In the genomic region with DNA sequence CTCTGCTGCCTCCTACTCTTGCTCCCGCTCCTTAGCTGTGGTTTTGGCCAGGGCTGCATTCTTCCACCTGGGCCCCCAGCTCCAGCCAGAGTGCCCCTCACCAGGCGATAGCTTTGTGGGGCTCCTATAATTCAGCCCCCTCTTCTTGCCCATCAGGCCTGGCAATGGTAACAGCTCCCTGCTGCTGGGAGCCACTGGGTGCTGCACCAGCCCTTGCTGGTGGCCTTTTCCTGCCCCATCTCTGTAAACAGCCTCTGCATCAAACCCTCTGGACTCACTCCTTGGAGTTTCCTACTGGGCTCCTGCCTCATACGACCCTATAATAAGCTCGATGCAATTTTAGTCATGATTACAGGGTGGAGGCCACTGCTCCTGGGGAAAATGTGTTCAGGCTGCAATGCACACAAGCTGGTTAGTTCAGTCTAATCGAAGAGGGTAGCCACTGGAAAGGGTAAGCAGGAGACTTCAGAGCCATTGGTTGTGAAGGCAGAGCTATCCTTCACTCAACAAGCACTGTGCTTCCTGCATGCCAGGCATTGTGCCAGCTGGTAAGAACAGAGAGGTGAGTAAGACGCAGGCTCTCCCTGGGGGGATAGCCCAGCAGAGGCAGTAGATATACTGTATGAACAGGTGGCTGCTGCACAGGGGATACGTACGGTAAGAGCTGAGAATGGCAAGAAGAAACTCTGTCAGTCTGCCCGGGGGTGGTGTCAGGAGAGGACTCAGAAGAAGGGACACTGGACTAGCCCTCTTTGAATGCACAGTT, we compare ENCODE assay signal across 12 cellular contexts. TPM values are rescaled to one million over a fixed set of nuclear protein-coding genes. Genes with fewer than 3 reads are reported as not detected.
DNase-seq lines count a peak whose midpoint lies in the region; ATAC-seq and TF ChIP-seq lines count a peak whose summit lies in the region.
"Had no signal": no experiment of that assay in that cellular context is flagged by ENCODE, and none has a peak within 500 bp of the region (broad histone marks: within the 10 kb centered on the region; RNA-seq: fewer than 3 reads in every experiment).

No MANE protein-coding gene starts in this region.

- WGBS in stomach, 5 donors = 75 to 87% (median 83%) methylated on average over 9 of the region's 9 CpGs
- WGBS in gastroesophageal sphincter (ENCODE audit: low coverage in 1 of 2), 2 donors = 97 to 100% methylated on average over 1 to 3 of the region's 9 CpGs

- TF ChIP-seq EP300 in stomach (IDR thresholded peaks at IDR 0.05) (no peak), gastroesophageal sphincter (IDR thresholded peaks at IDR 0.05) (no peak)

- CTCF ChIA-PET in RWPE1 (lab: Yijun Ruan, JAX) = no interaction called here
- CTCF ChIA-PET in activated CD4-positive, alpha-beta memory T cell treated with anti-CD3 and anti-CD28 coated beads for 36 hours (lab: Charles Lee) = no interaction called here

- H3K36me3 ChIP-seq in stomach (no peaks in the 10 kb centered on the region), gastroesophageal sphincter (no peaks in the 10 kb centered on the region)

- H3K4me3 ChIP-seq in fibroblast of pulmonary artery (replicated peaks; ENCODE audit: low read depth, low read length) = no peak overlapping the region
- H3K4me3 ChIP-seq in stomach = no peak overlapping the region
- H3K4me3 ChIP-seq in gastroesophageal sphincter = no peak overlapping the region

- H3K4me1 ChIP-seq in stomach (peaks cover 10 to 23% (median 19%) of the 10 kb centered on the region in 4 donors), gastroesophageal sphincter (peaks cover 0 to 27% (median 10%) of the 10 kb centered on the region in 3 donors)

- H3K4me1 Mint-ChIP-seq in activated CD4-positive, alpha-beta memory T cell treated with anti-CD3 and anti-CD28 coated beads for 36 hours (ENCODE audit: low read depth) = peaks cover 3% of the 10 kb centered on the region

- DNase-seq in HT-29 (ENCODE audit: low spot score) (peak; percentile 64), RWPE1 (ENCODE audit: low spot score) (peak; percentile 64), fibroblast of pulmonary artery (ENCODE audit: low read depth) (peak; percentile 31), stomach (peak; percentile 65), kidney glomerular epithelial cell (lab: John Stamatoyannopoulos, UW) (no peak)
- DNase-seq in activated CD4-positive, alpha-beta memory T cell treated with anti-CD3 and anti-CD28 coated beads for 36 hours = no peak
- DNase-seq: activated naive CD4-positive, alpha-beta T cell treated with anti-CD3 and anti-CD28 coated beads, Interleukin-2, amount 50 U/mL, for 16 hours; effector memory CD8-positive, alpha-beta T cell; posterior cingulate gyrus; Right ventricle myocardium superior had no signal

- H3K27ac Mint-ChIP-seq in activated CD4-positive, alpha-beta memory T cell treated with anti-CD3 and anti-CD28 coated beads for 36 hours = no peak overlapping the region
- H3K27ac Mint-ChIP-seq: effector memory CD8-positive, alpha-beta T cell had no signal

- ATAC-seq in GM19463 (IDR thresholded peaks at IDR 0.05; ENCODE audit: unreplicated experiment) (no peak), gastroesophageal sphincter (no peak)
- ATAC-seq: effector memory CD8-positive, alpha-beta T cell had no signal

- no peak for TF ChIP-seq POLR2A in stomach (IDR thresholded peaks at IDR 0.05)
- no peak for TF ChIP-seq POLR2A in gastroesophageal sphincter (IDR thresholded peaks at IDR 0.05)

- H3K36me3 Mint-ChIP-seq in activated CD4-positive, alpha-beta memory T cell treated with anti-CD3 and anti-CD28 coated beads for 36 hours = no peaks in the 10 kb centered on the region

- H3K4me3 Mint-ChIP-seq in activated CD4-positive, alpha-beta memory T cell treated with anti-CD3 and anti-CD28 coated beads for 36 hours = no peak overlapping the region
- H3K4me3 Mint-ChIP-seq: effector memory CD8-positive, alpha-beta T cell had no signal

- H3K27me3 ChIP-seq in stomach (no peaks in the 10 kb centered on the region), gastroesophageal sphincter (peaks cover 14% of the 10 kb centered on the region)

- H3K27ac ChIP-seq in RWPE1 (peak overlapping the region; percentile 3; the same call in 1 of the 2 replicates), stomach (no peak overlapping the region), gastroesophageal sphincter (peak overlapping the region in 1 of 4 donors; percentile 34)

- peaks cover 22% of the 10 kb centered on the region for H3K27me3 Mint-ChIP-seq in activated CD4-positive, alpha-beta memory T cell treated with anti-CD3 and anti-CD28 coated beads for 36 hours

- intact Hi-C loops in stomach (cut with DNase I; ENCODE audit: low total_unique reads) = no loop called here
- intact Hi-C loops in activated CD4-positive, alpha-beta memory T cell treated with anti-CD3 and anti-CD28 coated beads for 36 hours (cut with micrococcal nuclease) = no loop called here

- H3K9me3 Mint-ChIP-seq in activated CD4-positive, alpha-beta memory T cell treated with anti-CD3 and anti-CD28 coated beads for 36 hours = peaks cover 3% of the 10 kb centered on the region

- H3K9me3 ChIP-seq in stomach = no peaks in the 10 kb centered on the region
- H3K9me3 ChIP-seq in gastroesophageal sphincter = peaks cover 0 to 14% (median 0%) of the 10 kb centered on the region in 3 donors

- TF ChIP-seq CTCF in RWPE1 (conservative IDR thresholded peaks at IDR 0.05; ENCODE audit: low read depth) (no peak), fibroblast of pulmonary artery (IDR thresholded peaks at IDR 0.05; ENCODE audit: low read length, missing control alignments) (no peak), stomach (IDR thresholded peaks at IDR 0.05) (no peak), gastroesophageal sphincter (IDR thresholded peaks at IDR 0.05) (no peak)

- POLR2A ChIA-PET in RWPE1 (lab: Yijun Ruan, JAX; ENCODE audit: low non-redundant PET) = no interaction called here
- POLR2A ChIA-PET in activated CD4-positive, alpha-beta memory T cell treated with anti-CD3 and anti-CD28 coated beads for 36 hours (lab: Charles Lee) = no interaction called here

RNA-seq across cellular contexts. Expression of a gene that starts 24.7 kb away (rescaled TPM):
- total RNA-seq in HT-29 (2014; rRNA removed; shearing (Covaris generic)) = 4.4 and 5.3 TPM in 2 replicates
- 10 to 100 TPM; 12.8 to 42.9 (median 30.1) TPM for total RNA-seq in stomach
- 1 to 10 TPM; 5.3 to 8.7 (median 6.2) TPM for polyA plus RNA-seq in stomach
- under 1 TPM; 0.92 to 0.97 TPM for total RNA-seq in activated CD4-positive, alpha-beta memory T cell treated with anti-CD3 and anti-CD28 coated beads for 36 hours
- 1 to 10 TPM; 3.8 to 10.0 (median 5.3) TPM for total RNA-seq in gastroesophageal sphincter

Comparison
In these comparisons a context has a peak if more than half of its experiments do, and no peak if none do; other contexts are left out.
1. DNase-seq: peak in HT-29 (single experiment), RWPE1 (single experiment), fibroblast of pulmonary artery (single experiment) and stomach (single experiment); none in activated CD4-positive, alpha-beta memory T cell treated with anti-CD3 and anti-CD28 coated beads for 36 hours (single experiment) and kidney glomerular epithelial cell (single experiment).